Comparison of ENCODE assay signal across 22 cellular contexts in the genomic region with DNA sequence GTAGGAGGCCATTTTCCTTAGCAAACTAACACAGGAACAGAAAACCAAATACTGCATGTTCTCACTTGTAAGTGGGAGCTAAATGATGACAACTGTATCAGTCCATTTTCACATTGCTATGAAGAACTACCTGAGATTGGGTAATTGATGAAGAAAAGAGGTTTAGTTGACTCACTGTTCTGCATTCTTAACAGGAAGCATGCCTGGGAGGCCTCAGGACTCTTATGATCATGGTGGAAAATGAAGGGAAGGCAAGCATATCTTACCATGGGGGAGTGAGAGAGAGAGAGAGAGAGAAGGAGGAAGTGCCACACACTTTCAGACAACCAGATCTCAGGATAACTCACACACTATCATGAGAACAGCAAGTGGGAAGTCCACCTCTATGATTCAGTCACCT.
DNase-seq lines count a peak whose midpoint lies in the region; ATAC-seq and TF ChIP-seq lines count a peak whose summit lies in the region.
"Had no signal": no experiment of that assay in that cellular context is flagged by ENCODE, and none has a peak within 500 bp of the region (broad histone marks: within the 10 kb centered on the region; RNA-seq: fewer than 3 reads in every experiment).

No MANE protein-coding gene starts in this region.

- DNase-seq in Caco-2 (no peak), amniotic epithelial cell (ENCODE audit: low read depth) (peak; percentile 15), epithelial cell of esophagus (ENCODE audit: low read depth) (peak; percentile 52), cortex of kidney (lab: John Stamatoyannopoulos, UW) (no peak)
- DNase-seq: 8988T; ACHN; AML-193; BE2C; Calu3; CD4-positive, alpha-beta T cell; CD8-positive, alpha-beta memory T cell; DMS53; DMS79 treated with DMSO at 0.1 percent for 48 hours; GF-D8; GM23248; H7; HCEC 1CT had no signal

- H3K9me3 ChIP-seq in Caco-2: peaks cover 11% of the 10 kb centered on the region; the same call in 1 of the 2 replicates
- H3K9me3 ChIP-seq: A549, BE2C had no signal

- peak overlapping the region; percentile 31 for H3K27ac Mint-ChIP-seq in Caco-2 (ENCODE audit: unreplicated experiment)
- H3K27ac Mint-ChIP-seq: CD14-positive monocyte; CD4-positive, alpha-beta T cell; CD8-positive, alpha-beta memory T cell had no signal

- peaks cover 36% of the 10 kb centered on the region for H3K36me3 Mint-ChIP-seq in Caco-2 (ENCODE audit: insufficient read depth, unreplicated experiment)
- H3K36me3 Mint-ChIP-seq: CD14-positive monocyte; CD8-positive, alpha-beta memory T cell had no signal

- POLR2A ChIA-PET in Caco-2 (lab: Charles Lee): no interaction called here

- CTCF ChIA-PET in Caco-2 (lab: Charles Lee): no interaction called here

- no peaks in the 10 kb centered on the region for H3K27me3 Mint-ChIP-seq in Caco-2 (ENCODE audit: insufficient read depth, unreplicated experiment)
- H3K27me3 Mint-ChIP-seq: CD4-positive, alpha-beta T cell had no signal

- H3K4me1 ChIP-seq in Caco-2: peaks cover 10% of the 10 kb centered on the region
- H3K4me1 ChIP-seq: BE2C; BLaER1 treated with 17β-estradiol and CSF1 and Interleukin-3, amounts not matched to agents 10 nM and 100 nM had no signal

- H3K4me3 Mint-ChIP-seq in Caco-2 (ENCODE audit: unreplicated experiment): no peak overlapping the region
- H3K4me3 Mint-ChIP-seq: CD14-positive monocyte; CD4-positive, alpha-beta T cell; CD8-positive, alpha-beta memory T cell had no signal

- ATAC-seq in HG03159 (IDR thresholded peaks at IDR 0.05; ENCODE audit: unreplicated experiment) (no peak), GM19397 (IDR thresholded peaks at IDR 0.05; ENCODE audit: unreplicated experiment) (no peak)
- ATAC-seq: A549 had no signal

- peaks cover 1% of the 10 kb centered on the region for H3K36me3 ChIP-seq in Caco-2 (ENCODE audit: control insufficient read depth, insufficient read depth, low read length)
- H3K36me3 ChIP-seq: BE2C; BLaER1 treated with 17β-estradiol and CSF1 and Interleukin-3, amounts not matched to agents 10 nM and 100 nM had no signal

- peaks cover 26% of the 10 kb centered on the region for H3K9me3 Mint-ChIP-seq in Caco-2 (ENCODE audit: unreplicated experiment)

- no TSS peak for BruUV-seq in Caco-2 (replicated peaks; lab: Mats Ljungman, UMichigan)

- TF ChIP-seq CTCF in Caco-2 (IDR thresholded peaks at IDR 0.05; ENCODE audit: insufficient read depth in 1 of 2, low read depth in 1 of 2, low read length in 1 of 2, severe bottlenecking in 1 of 2, unreplicated experiment in 1 of 2) (no peak), epithelial cell of esophagus (IDR thresholded peaks at IDR 0.05; ENCODE audit: insufficient read depth, low read depth, low read length, missing control alignments) (no peak)

- H3K4me3 ChIP-seq in Caco-2 (ENCODE audit: low read depth, low read length): no peak overlapping the region
- no peak overlapping the region for H3K4me3 ChIP-seq in epithelial cell of esophagus (ENCODE audit: low read length)
- H3K4me3 ChIP-seq: A549; BLaER1 treated with 17β-estradiol and CSF1 and Interleukin-3, amounts not matched to agents 10 nM and 100 nM; GM23248 had no signal

- no peaks in the 10 kb centered on the region for H3K27me3 ChIP-seq in Caco-2 (replicated peaks; ENCODE audit: control insufficient read depth, insufficient read depth, low read length)
- H3K27me3 ChIP-seq: BE2C; BLaER1 treated with 17β-estradiol and CSF1 and Interleukin-3, amounts not matched to agents 10 nM and 100 nM had no signal

- intact Hi-C loops in Caco-2 (cut with micrococcal nuclease; ENCODE audit: unreplicated experiment): no loop called here

- peaks cover 24% of the 10 kb centered on the region for H3K4me1 Mint-ChIP-seq in Caco-2 (ENCODE audit: low read depth, unreplicated experiment)
- H3K4me1 Mint-ChIP-seq: CD14-positive monocyte; CD8-positive, alpha-beta memory T cell had no signal

Comparison
In these comparisons a context has a peak if more than half of its experiments do, and no peak if none do; other contexts are left out.
1. DNase-seq: peak in amniotic epithelial cell (single experiment) and epithelial cell of esophagus (single experiment); none in Caco-2 (0 of 2) and cortex of kidney (single experiment).